In the genomic region with DNA sequence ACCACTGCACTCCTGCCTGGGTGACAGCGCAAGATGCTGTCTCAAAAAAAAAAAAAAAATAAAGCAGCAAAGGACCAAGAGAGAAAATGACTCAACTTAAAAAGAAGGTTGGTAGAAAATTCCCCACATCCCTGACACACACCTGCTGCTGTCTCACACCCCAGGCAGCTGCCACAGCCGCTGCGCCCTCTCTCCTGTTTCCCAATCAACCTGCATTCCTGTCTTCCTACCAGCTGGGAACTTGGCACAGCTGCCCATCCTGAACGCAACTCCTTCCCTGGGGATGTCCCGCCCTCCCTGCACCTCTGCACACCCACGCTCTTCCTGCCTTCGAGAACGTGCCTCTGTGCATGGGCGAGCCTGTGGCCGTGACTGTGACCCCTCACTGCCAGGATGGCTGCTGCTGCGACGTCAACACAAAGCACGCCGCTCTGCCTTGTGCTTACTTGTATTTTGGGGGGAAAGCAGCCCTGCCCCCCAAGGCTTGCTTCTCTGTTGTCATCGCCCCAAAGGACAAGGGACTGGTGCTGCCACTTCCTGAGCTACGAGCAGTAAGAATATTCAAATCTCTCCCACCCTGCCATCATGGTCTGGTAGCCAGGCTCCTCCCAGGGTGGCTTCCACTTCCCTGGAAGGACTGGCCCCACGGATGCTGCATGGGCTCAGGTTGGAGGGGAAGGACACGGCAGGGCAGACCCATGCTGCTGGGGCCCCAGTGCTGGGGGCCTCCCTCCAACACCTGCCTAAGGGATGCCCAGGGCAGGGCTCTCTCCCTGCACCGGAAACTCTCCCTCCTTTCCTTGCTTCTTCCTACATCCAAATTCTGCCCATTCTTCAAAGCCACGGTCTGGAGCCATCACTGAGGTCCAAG, we compare ENCODE assay signal across 8 cellular contexts. TPM values are rescaled to one million over a fixed set of nuclear protein-coding genes. Genes with fewer than 3 reads are reported as not detected.
A peak's percentile ranks its signal among the peaks of the same experiment; 100 is the strongest.
DNase-seq lines count a peak whose midpoint lies in the region; ATAC-seq and TF ChIP-seq lines count a peak whose summit lies in the region.

No MANE protein-coding gene starts in this region.

- H3K9me3 Mint-ChIP-seq in CD4-positive, CD25-positive, alpha-beta regulatory T cell, result no peaks in the 10 kb centered on the region
- no peaks in the 10 kb centered on the region for H3K9me3 Mint-ChIP-seq in activated naive CD4-positive, alpha-beta T cell treated with anti-CD3 and anti-CD28 coated beads for 36 hours

- TF ChIP-seq CTCF in left lung (IDR thresholded peaks at IDR 0.05) (no peak), thyroid gland (IDR thresholded peaks at IDR 0.05) (no peak), BE2C (IDR thresholded peaks at IDR 0.05; ENCODE audit: low read depth, low read length) (no peak)

- peak overlapping the region; percentile 79 for H3K4me3 ChIP-seq in CD4-positive, CD25-positive, alpha-beta regulatory T cell (ENCODE audit: low read depth, low read length)
- H3K4me3 ChIP-seq in left lung (no peak overlapping the region), thyroid gland (replicated peaks in 1 of 3) (no peak overlapping the region), BE2C (ENCODE audit: low read depth, low read length) (no peak overlapping the region)

- H3K27ac ChIP-seq in CD4-positive, CD25-positive, alpha-beta regulatory T cell (ENCODE audit: insufficient read depth, low read length, poor library complexity, severe bottlenecking), result peak overlapping the region; percentile 81
- H3K27ac ChIP-seq in left lung (peak overlapping the region; percentile 49 to 83), thyroid gland (peak overlapping the region; percentile 47 to 80 (median 67))

- H3K27me3 ChIP-seq in CD4-positive, CD25-positive, alpha-beta regulatory T cell (ENCODE audit: control insufficient read depth, insufficient read depth, low read length), result no peaks in the 10 kb centered on the region
- H3K27me3 ChIP-seq in left lung, result no peaks in the 10 kb centered on the region
- H3K27me3 ChIP-seq in thyroid gland, result no peaks in the 10 kb centered on the region
- no peaks in the 10 kb centered on the region for H3K27me3 ChIP-seq in BE2C

- peak overlapping the region; percentile 81 to 92 (median 88) for H3K4me3 Mint-ChIP-seq in CD4-positive, CD25-positive, alpha-beta regulatory T cell
- peak overlapping the region; percentile 55 for H3K4me3 Mint-ChIP-seq in activated naive CD4-positive, alpha-beta T cell treated with anti-CD3 and anti-CD28 coated beads for 36 hours

- peak overlapping the region; percentile 92 to 99 (median 98) for H3K27ac Mint-ChIP-seq in CD4-positive, CD25-positive, alpha-beta regulatory T cell
- peak overlapping the region; percentile 80 for H3K27ac Mint-ChIP-seq in activated naive CD4-positive, alpha-beta T cell treated with anti-CD3 and anti-CD28 coated beads for 36 hours

- peaks cover 14% of the 10 kb centered on the region for H3K36me3 ChIP-seq in CD4-positive, CD25-positive, alpha-beta regulatory T cell (ENCODE audit: control insufficient read depth, insufficient read depth, low read length)
- H3K36me3 ChIP-seq in left lung (peaks cover 0 to 16% of the 10 kb centered on the region in 2 donors), thyroid gland (peaks cover 0 to 3% of the 10 kb centered on the region in 2 donors), BE2C (peaks cover 8% of the 10 kb centered on the region)

- peaks cover 56% of the 10 kb centered on the region for H3K4me1 ChIP-seq in CD4-positive, CD25-positive, alpha-beta regulatory T cell (ENCODE audit: control insufficient read depth, insufficient read depth, low read length, poor library complexity, severe bottlenecking)
- H3K4me1 ChIP-seq in left lung (peaks cover 35 to 67% of the 10 kb centered on the region in 2 donors), thyroid gland (peaks cover 35 to 59% of the 10 kb centered on the region in 2 donors), BE2C (peaks cover 21% of the 10 kb centered on the region)

- intact Hi-C loops in activated naive CD4-positive, alpha-beta T cell treated with anti-CD3 and anti-CD28 coated beads for 36 hours (cut with micrococcal nuclease), result loop anchor here (1.0 kb wide), 2 partner anchors 10 to 21 kb away; a partner anchor contains a TSS
- intact Hi-C loops in left lung (cut with DNase I), result no loop called here
- intact Hi-C loops in thyroid gland (cut with DNase I), result no loop called here

- peak; percentile 31 to 46 for ATAC-seq in CD4-positive, CD25-positive, alpha-beta regulatory T cell (ENCODE audit: low read depth in 2 of 2)
- ATAC-seq in left lung, result peak; percentile 63
- no peak for ATAC-seq in HG03457 (IDR thresholded peaks at IDR 0.05; ENCODE audit: unreplicated experiment)

- H3K9me3 ChIP-seq in CD4-positive, CD25-positive, alpha-beta regulatory T cell (ENCODE audit: control insufficient read depth in 2 of 2, low read length in 2 of 2), result no peaks in the 10 kb centered on the region
- H3K9me3 ChIP-seq in left lung, result no peaks in the 10 kb centered on the region
- no peaks in the 10 kb centered on the region for H3K9me3 ChIP-seq in thyroid gland
- H3K9me3 ChIP-seq in BE2C, result no peaks in the 10 kb centered on the region

- WGBS in thyroid gland, 2 donors, result 47 to 50% methylated on average over 19 to 20 of the region's 20 CpGs

- CTCF ChIA-PET in activated naive CD4-positive, alpha-beta T cell treated with anti-CD3 and anti-CD28 coated beads for 36 hours (lab: Charles Lee), result interaction anchor here (0.8 to 2.1 kb wide), 4 partner anchors 10 to 146 kb away, joined by 3 to 9 read pairs (median 4); a partner anchor contains a TSS

- no peaks in the 10 kb centered on the region for H3K27me3 Mint-ChIP-seq in CD4-positive, CD25-positive, alpha-beta regulatory T cell
- H3K27me3 Mint-ChIP-seq in activated naive CD4-positive, alpha-beta T cell treated with anti-CD3 and anti-CD28 coated beads for 36 hours (ENCODE audit: low read depth), result no peaks in the 10 kb centered on the region

- peaks cover 4 to 66% (median 33%) of the 10 kb centered on the region in 4 donors for H3K4me1 Mint-ChIP-seq in CD4-positive, CD25-positive, alpha-beta regulatory T cell
- peaks cover 63% of the 10 kb centered on the region for H3K4me1 Mint-ChIP-seq in activated naive CD4-positive, alpha-beta T cell treated with anti-CD3 and anti-CD28 coated beads for 36 hours (ENCODE audit: low read depth)

- peak in 2 of 3 donors; percentile 27 to 54 for DNase-seq in CD4-positive, CD25-positive, alpha-beta regulatory T cell
- DNase-seq in HPDE6-E6E7 (ENCODE audit: extremely low spot score) (peak; percentile 89), left lung (peak; percentile 74 to 86), thyroid gland (peak; percentile 94 to 96), Kasumi-1 (lab: John Stamatoyannopoulos, UW) (no peak), BE2C (no peak)
- DNase-seq in activated naive CD4-positive, alpha-beta T cell treated with anti-CD3 and anti-CD28 coated beads for 36 hours, result peak; percentile 56

- H3K36me3 Mint-ChIP-seq in CD4-positive, CD25-positive, alpha-beta regulatory T cell, result peaks cover 5% of the 10 kb centered on the region
- peaks cover 2% of the 10 kb centered on the region for H3K36me3 Mint-ChIP-seq in activated naive CD4-positive, alpha-beta T cell treated with anti-CD3 and anti-CD28 coated beads for 36 hours (ENCODE audit: low read depth)

- no peak for TF ChIP-seq POLR2A in thyroid gland (IDR thresholded peaks at IDR 0.05)

RNA-seq across cellular contexts. Expression of a gene that starts 20.7 kb away (rescaled TPM):
- total RNA-seq in CD4-positive, CD25-positive, alpha-beta regulatory T cell, result 54.0 TPM
- 10 to 100 TPM; 13.4 to 23.0 (median 17.6) TPM for polyA plus RNA-seq in CD4-positive, CD25-positive, alpha-beta regulatory T cell
- total RNA-seq in activated naive CD4-positive, alpha-beta T cell treated with anti-CD3 and anti-CD28 coated beads for 36 hours, result 10 to 100 TPM; 31.7 to 32.1 TPM
- total RNA-seq in left lung (10 to 100 TPM; 64.6 to 71.8 TPM), thyroid gland (10 to 100 TPM; 33.1 to 42.4 (median 36.7) TPM)
- 132 TPM for polyA plus RNA-seq in BE2C (2012; ENCODE audit: insufficient read depth, insufficient read length, low read depth)

RNA-seq across cellular contexts. Expression of a gene that starts 22.8 kb away (rescaled TPM):
- total RNA-seq in CD4-positive, CD25-positive, alpha-beta regulatory T cell, result 28.9 TPM
- 1 to 10 TPM; 2.6 to 5.5 (median 3.6) TPM for polyA plus RNA-seq in CD4-positive, CD25-positive, alpha-beta regulatory T cell
- total RNA-seq in activated naive CD4-positive, alpha-beta T cell treated with anti-CD3 and anti-CD28 coated beads for 36 hours, result 10 to 100 TPM; 57.3 to 65.1 TPM
- total RNA-seq in left lung (10 to 100 TPM; 15.6 to 24.1 TPM), thyroid gland (1 to 10 TPM; 4.1 to 5.1 (median 4.4) TPM)
- polyA plus RNA-seq in BE2C (2012; ENCODE audit: insufficient read depth, insufficient read length, low read depth), result 12.6 TPM

RNA-seq across cellular contexts. Expression of a gene that starts 36.3 kb away (rescaled TPM):
- total RNA-seq in CD4-positive, CD25-positive, alpha-beta regulatory T cell, result 12.2 TPM
- 1 to 10 TPM; 4.9 to 7.2 (median 5.7) TPM for polyA plus RNA-seq in CD4-positive, CD25-positive, alpha-beta regulatory T cell
- total RNA-seq in activated naive CD4-positive, alpha-beta T cell treated with anti-CD3 and anti-CD28 coated beads for 36 hours, result 10 to 100 TPM; 16.3 to 18.6 TPM
- 10 to 100 TPM; 21.9 to 31.3 TPM for total RNA-seq in left lung
- 10 to 100 TPM in 2 of 4 donors, 1 to 10 TPM in 2; 5.6 to 10.5 (median 9.3) TPM for total RNA-seq in thyroid gland
- 43.6 TPM for polyA plus RNA-seq in BE2C (2012; ENCODE audit: insufficient read depth, insufficient read length, low read depth)

RNA-seq across cellular contexts. Expression of a gene that starts 41.0 kb away (rescaled TPM):
- 2.2 TPM for total RNA-seq in CD4-positive, CD25-positive, alpha-beta regulatory T cell
- 1 to 10 TPM; 1.6 to 3.0 (median 2.4) TPM for polyA plus RNA-seq in CD4-positive, CD25-positive, alpha-beta regulatory T cell
- 10 to 100 TPM in 1 of 2 experiments, 1 to 10 TPM in 1; 8.1 to 10.7 TPM for total RNA-seq in activated naive CD4-positive, alpha-beta T cell treated with anti-CD3 and anti-CD28 coated beads for 36 hours
- total RNA-seq in left lung (10 to 100 TPM; 14.1 to 28.1 TPM), thyroid gland (10 to 100 TPM; 12.1 to 50.6 (median 29.7) TPM)
- 1.5 TPM for polyA plus RNA-seq in BE2C (2012; ENCODE audit: insufficient read depth, insufficient read length, low read depth)

Comparison
In these comparisons a context has a peak if more than half of its experiments do, and no peak if none do; other contexts are left out.
1. DNase-seq: peak in CD4-positive, CD25-positive, alpha-beta regulatory T cell (2 of 3), HPDE6-E6E7 (single experiment), activated naive CD4-positive, alpha-beta T cell treated with anti-CD3 and anti-CD28 coated beads for 36 hours (single experiment), left lung (2 of 2) and thyroid gland (2 of 2); none in Kasumi-1 (0 of 2) and BE2C (single experiment).
2. Peak in every context shown above with its lines, with median percentiles within 50 percentile points of each other: H3K27ac ChIP-seq.